In genomic region chr3:108489776-108490175, GRCh38 we compare ENCODE assay signal across 8 cellular contexts. TPM values are rescaled to one million over a fixed set of nuclear protein-coding genes. Genes with fewer than 3 reads are reported as not detected.
DNase-seq lines count a peak whose midpoint lies in the region; ATAC-seq and TF ChIP-seq lines count a peak whose summit lies in the region.

No MANE protein-coding gene starts in this region.

- H3K9ac ChIP-seq in liver (ENCODE audit: low read depth in 1 of 2, low read length in 2 of 2): no peak overlapping the region

- H3K36me3 ChIP-seq in liver (ENCODE audit: control insufficient read depth in 4 of 4, insufficient read depth in 3 of 4, low read depth in 1 of 4, low read length in 3 of 4): no peaks in the 10 kb centered on the region
- H3K36me3 ChIP-seq in thyroid gland: no peaks in the 10 kb centered on the region

- H3K4me1 ChIP-seq in liver (ENCODE audit: control insufficient read depth in 4 of 4, insufficient read depth in 4 of 4, low read length in 3 of 4) (no peaks in the 10 kb centered on the region), thyroid gland (no peaks in the 10 kb centered on the region)

- peak; percentile 90 to 94 for TF ChIP-seq RAD21 in liver (IDR thresholded peaks at IDR 0.05)

- no peaks in the 10 kb centered on the region for H3K9me3 ChIP-seq in liver (ENCODE audit: control insufficient read depth in 4 of 4, low read length in 3 of 4)
- H3K9me3 ChIP-seq in thyroid gland: no peaks in the 10 kb centered on the region

- WGBS in liver: 15% methylated on average over 2 of the region's 2 CpGs
- WGBS in thyroid gland, 2 donors: 8 to 13% methylated on average over 2 of the region's 2 CpGs

- TF ChIP-seq CTCF in LNCaP clone FGC (IDR thresholded peaks at IDR 0.05; ENCODE audit: control insufficient read depth, extremely low read depth, insufficient read depth) (peak; percentile 79), choroid plexus epithelial cell (conservative IDR thresholded peaks at IDR 0.05; ENCODE audit: low read depth, low read length) (peak; percentile 78), liver (IDR thresholded peaks at IDR 0.05; ENCODE audit: low read depth, low read length, missing input control) (peak; percentile 89), thyroid gland (IDR thresholded peaks at IDR 0.05) (peak; percentile 38 to 90 (median 78))

- DNase-seq in NCI-H510A treated with DMSO at 0.1 percent for 48 hours (lab: John Stamatoyannopoulos, UW) (peak; percentile 27), NCI-H510A (lab: John Stamatoyannopoulos, UW) (no peak), LNCaP clone FGC (ENCODE audit: low read depth) (no peak), SK-N-DZ (ENCODE audit: low spot score) (peak; percentile 73), choroid plexus epithelial cell (ENCODE audit: low read depth) (peak; percentile 78), thyroid gland (peak in 1 of 2 donors; percentile 14)

- TF ChIP-seq POLR2A in thyroid gland (IDR thresholded peaks at IDR 0.05): no peak

- H3K4me3 ChIP-seq in LNCaP clone FGC (ENCODE audit: low read depth, low read length) (no peak overlapping the region), choroid plexus epithelial cell (ENCODE audit: low read depth, low read length) (no peak overlapping the region), liver (ENCODE audit: low read depth in 1 of 3, low read length in 3 of 3) (no peak overlapping the region), thyroid gland (replicated peaks in 1 of 3) (no peak overlapping the region)

- H3K27ac ChIP-seq in liver (ENCODE audit: low read depth in 1 of 2, low read length in 2 of 2) (no peak overlapping the region), thyroid gland (no peak overlapping the region)

- peak; percentile 87 for ATAC-seq in GM21526 (IDR thresholded peaks at IDR 0.05; ENCODE audit: low FRiP score, unreplicated experiment)

- intact Hi-C loops in thyroid gland (cut with DNase I): loop anchor here (5.0 kb wide), 1 partner anchor 63 kb away; no protein-coding TSS in a partner anchor

- H3K27me3 ChIP-seq in liver (ENCODE audit: control insufficient read depth in 4 of 4, insufficient read depth in 4 of 4, low read length in 3 of 4): no peaks in the 10 kb centered on the region
- H3K27me3 ChIP-seq in thyroid gland: no peaks in the 10 kb centered on the region

TF ChIP-seq in liver, 16 proteins besides CTCF, POLR2A, EP300 and RAD21:
- TF ChIP-seq SP1 (IDR thresholded peaks at IDR 0.05) (no peak), MAX (IDR thresholded peaks at IDR 0.05) (peak; percentile 8)

RNA-seq across cellular contexts. Expression of gene MYH15, which starts 20.6 kb away (rescaled TPM):
- polyA plus RNA-seq in SK-N-DZ (2014; cell fraction: cytosol; rRNA removed): 1.5 and 1.6 TPM in 2 replicates
- 1.8 and 2.4 TPM in 2 replicates for polyA plus RNA-seq in SK-N-DZ (2014; cell fraction: nucleus; rRNA removed)
- total RNA-seq in liver (under 1 TPM; 0.05 to 0.08 TPM), thyroid gland (under 1 TPM in 3 of 4 donors, not detected in 1; 0.08 to 0.11 (median 0.10) TPM)
- under 1 TPM in 1 of 2 donors, not detected in 1; 0.01 TPM for polyA plus RNA-seq in liver

Comparison
In these comparisons a context has a peak if more than half of its experiments do, and no peak if none do; other contexts are left out.
1. DNase-seq: peak in NCI-H510A treated with DMSO at 0.1 percent for 48 hours (single experiment), SK-N-DZ (single experiment) and choroid plexus epithelial cell (single experiment); none in NCI-H510A (single experiment) and LNCaP clone FGC (single experiment).
2. Peak in every context shown above with its lines, with median percentiles within 50 percentile points of each other: CTCF ChIP-seq.